ENCODE assay signal across 10 cellular contexts in genomic region chr3:16060945-16061344, GRCh38.
A peak's percentile ranks its signal among the peaks of the same experiment; 100 is the strongest.
DNase-seq lines count a peak whose midpoint lies in the region; ATAC-seq and TF ChIP-seq lines count a peak whose summit lies in the region.
"Had no signal": no experiment of that assay in that cellular context is flagged by ENCODE, and none has a peak within 500 bp of the region (broad histone marks: within the 10 kb centered on the region; RNA-seq: fewer than 3 reads in every experiment).

No MANE protein-coding gene starts in this region.

- H3K9ac ChIP-seq in endodermal cell (ENCODE audit: extremely low read depth, low read length, poor library complexity, severe bottlenecking), result no peak overlapping the region

- peak; percentile 31 for TF ChIP-seq CTCF in choroid plexus epithelial cell (conservative IDR thresholded peaks at IDR 0.05; ENCODE audit: low read depth, low read length)
- no peak for TF ChIP-seq CTCF in endodermal cell (conservative IDR thresholded peaks at IDR 0.05)
- TF ChIP-seq CTCF in GM10266 (IDR thresholded peaks at IDR 0.05; ENCODE audit: control insufficient read depth, insufficient read depth, low read depth, missing control alignments), result no peak

- no peaks in the 10 kb centered on the region for H3K9me3 Mint-ChIP-seq in activated T-cell treated with anti-CD3 and anti-CD28 coated beads, Interleukin-2, amount 50 U/mL, for 72 hours
- no peaks in the 10 kb centered on the region for H3K9me3 Mint-ChIP-seq in endodermal cell
- H3K9me3 Mint-ChIP-seq: T-cell had no signal

- peaks cover 6% of the 10 kb centered on the region for H3K4me1 Mint-ChIP-seq in activated T-cell treated with anti-CD3 and anti-CD28 coated beads, Interleukin-2, amount 50 U/mL, for 72 hours (ENCODE audit: low read depth)
- H3K4me1 Mint-ChIP-seq in endodermal cell, result peaks cover 5% of the 10 kb centered on the region

- ATAC-seq in left lobe of liver, result peak; percentile 8
- ATAC-seq in activated T-cell treated with anti-CD3 and anti-CD28 coated beads, Interleukin-2, amount 50 U/mL, for 72 hours (replicated peaks in 1 of 2), result no peak
- ATAC-seq: T-cell had no signal

- H3K4me3 Mint-ChIP-seq in activated T-cell treated with anti-CD3 and anti-CD28 coated beads, Interleukin-2, amount 50 U/mL, for 72 hours, result no peak overlapping the region
- H3K4me3 Mint-ChIP-seq in endodermal cell, result no peak overlapping the region
- H3K4me3 Mint-ChIP-seq: T-cell had no signal

- no peak overlapping the region for H3K27ac ChIP-seq in endodermal cell (ENCODE audit: low read depth, low read length)

- no peak overlapping the region for H3K4me3 ChIP-seq in choroid plexus epithelial cell (ENCODE audit: low read depth, low read length)
- H3K4me3 ChIP-seq in endodermal cell (ENCODE audit: low read length), result no peak overlapping the region

- H3K36me3 ChIP-seq in endodermal cell (ENCODE audit: control insufficient read depth, insufficient read depth, low read length), result no peaks in the 10 kb centered on the region

- H3K4me1 ChIP-seq in endodermal cell (ENCODE audit: control insufficient read depth, insufficient read depth, low read length), result no peaks in the 10 kb centered on the region

- no peaks in the 10 kb centered on the region for H3K9me3 ChIP-seq in endodermal cell (ENCODE audit: control insufficient read depth, low read length)

- DNase-seq in HCEC 1CT, result peak; percentile 93
- DNase-seq in choroid plexus epithelial cell (ENCODE audit: low read depth), result peak; percentile 97
- DNase-seq in left lobe of liver (ENCODE audit: low spot score), result no peak
- peak; percentile 91 for DNase-seq in stromal cell of bone marrow (ENCODE audit: low read depth)
- no peak for DNase-seq in activated T-cell treated with anti-CD3 and anti-CD28 coated beads, Interleukin-2, amount 50 U/mL, for 72 hours
- no peak for DNase-seq in COLO668 (lab: John Stamatoyannopoulos, UW; ENCODE audit: unreplicated experiment)
- DNase-seq in endodermal cell, result no peak
- no peak for DNase-seq in GM10266 (ENCODE audit: extremely low spot score)
- DNase-seq: activated naive CD4-positive, alpha-beta T cell; T-cell had no signal

- H3K36me3 Mint-ChIP-seq in activated T-cell treated with anti-CD3 and anti-CD28 coated beads, Interleukin-2, amount 50 U/mL, for 72 hours (ENCODE audit: insufficient read depth in 2 of 2), result no peaks in the 10 kb centered on the region
- no peaks in the 10 kb centered on the region for H3K36me3 Mint-ChIP-seq in endodermal cell (ENCODE audit: low read depth)
- H3K36me3 Mint-ChIP-seq: T-cell had no signal

- H3K27me3 Mint-ChIP-seq in activated T-cell treated with anti-CD3 and anti-CD28 coated beads, Interleukin-2, amount 50 U/mL, for 72 hours (ENCODE audit: low read depth), result no peaks in the 10 kb centered on the region
- peaks cover 8% of the 10 kb centered on the region for H3K27me3 Mint-ChIP-seq in endodermal cell (ENCODE audit: insufficient read depth)

- no peak overlapping the region for H3K27ac Mint-ChIP-seq in activated T-cell treated with anti-CD3 and anti-CD28 coated beads, Interleukin-2, amount 50 U/mL, for 72 hours
- no peak overlapping the region for H3K27ac Mint-ChIP-seq in endodermal cell
- H3K27ac Mint-ChIP-seq: T-cell had no signal

- H3K27me3 ChIP-seq in endodermal cell (ENCODE audit: control insufficient read depth, insufficient read depth, low read length, poor library complexity, severe bottlenecking), result no peaks in the 10 kb centered on the region

- 100% methylated on average over 1 of the region's 1 CpG; no CpG with 5 or more reads in 1 of the 2 experiments for WGBS in endodermal cell (ENCODE audit: insufficient coverage in 1 of 2, insufficient read length in 1 of 2), 2 experiments

Comparison
In these comparisons a context has a peak if more than half of its experiments do, and no peak if none do; other contexts are left out.
1. DNase-seq: peak in HCEC 1CT (single experiment), choroid plexus epithelial cell (single experiment) and stromal cell of bone marrow (single experiment); none in left lobe of liver (single experiment), activated T-cell treated with anti-CD3 and anti-CD28 coated beads, Interleukin-2, amount 50 U/mL, for 72 hours (0 of 2), COLO668 (single experiment), endodermal cell (single experiment) and GM10266 (single experiment).